ENCODE assay signal across 7 cellular contexts in the genomic region with DNA sequence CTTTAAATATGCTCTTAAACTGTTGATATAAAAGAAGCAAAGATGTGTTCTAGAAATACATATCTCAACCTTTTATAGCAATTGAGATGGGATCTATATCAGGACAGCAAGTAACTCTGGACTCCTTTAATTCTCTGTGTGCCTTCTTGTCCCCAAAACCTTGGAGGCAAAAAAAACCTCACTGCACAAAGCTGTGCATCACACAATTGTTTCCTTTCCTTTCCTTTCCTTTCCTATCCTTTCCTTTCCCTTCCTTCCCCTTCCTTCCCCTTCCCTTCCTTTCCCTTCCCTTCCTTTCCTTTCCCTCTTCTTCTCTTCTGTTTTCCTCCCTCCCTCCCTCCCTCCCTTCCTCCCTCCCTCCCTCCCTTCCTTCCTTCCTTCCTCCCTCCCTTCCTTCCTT.
"Had no signal": no experiment of that assay in that cellular context is flagged by ENCODE, and none has a peak within 500 bp of the region (broad histone marks: within the 10 kb centered on the region; RNA-seq: fewer than 3 reads in every experiment).

No MANE protein-coding gene starts in this region.

- H3K27ac ChIP-seq: VCaP, WERI-Rb-1 had no signal

- DNase-seq: activated CD4-positive, alpha-beta T cell treated with anti-CD3 and anti-CD28 coated beads for 1 hour; activated CD4-positive, alpha-beta T cell treated with anti-CD3 and anti-CD28 coated beads for 4 hours; activated CD8-positive, alpha-beta memory T cell treated with anti-CD3 and anti-CD28 coated beads, Interleukin-2, amount 50 U/mL, for 4 hours; T1000 had no signal

- H3K36me3 ChIP-seq: WERI-Rb-1 had no signal

- FAIRE-seq: TTC549 had no signal
